Comparison of ENCODE assay signal across 20 cellular contexts in genomic region chr20:58004900-58005299, GRCh38.
DNase-seq lines count a peak whose midpoint lies in the region; ATAC-seq and TF ChIP-seq lines count a peak whose summit lies in the region.
"Had no signal": no experiment of that assay in that cellular context is flagged by ENCODE, and none has a peak within 500 bp of the region (broad histone marks: within the 10 kb centered on the region; RNA-seq: fewer than 3 reads in every experiment).

No MANE protein-coding gene starts in this region.

- H3K9me3 ChIP-seq in RWPE2 (ENCODE audit: severe bottlenecking) (no peaks in the 10 kb centered on the region), aorta (ENCODE audit: control insufficient read depth, low read length) (no peaks in the 10 kb centered on the region)
- H3K9me3 ChIP-seq: BE2C had no signal

- no peaks in the 10 kb centered on the region for H3K36me3 Mint-ChIP-seq in dendritic cell treated with granulocyte-macrophage colony-stimulating factor and Interleukin-4, amounts not matched to agents 40 ng/mL and 50 ng/mL, for 4 days (ENCODE audit: low read depth)
- H3K36me3 Mint-ChIP-seq in activated CD4-positive, alpha-beta memory T cell treated with anti-CD3 and anti-CD28 coated beads for 36 hours, result no peaks in the 10 kb centered on the region
- H3K36me3 Mint-ChIP-seq: CD4-positive, CD25-positive, alpha-beta regulatory T cell; CD8-positive, alpha-beta memory T cell had no signal

- TF ChIP-seq CTCF in RWPE2 (IDR thresholded peaks at IDR 0.05; ENCODE audit: poor library complexity, severe bottlenecking), result no peak

- H3K4me3 ChIP-seq in RWPE2 (ENCODE audit: severe bottlenecking) (no peak overlapping the region), aorta (ENCODE audit: low read length in 2 of 2) (no peak overlapping the region)
- H3K4me3 ChIP-seq: GM12878, GM23248 had no signal

- intact Hi-C loops in dendritic cell treated with granulocyte-macrophage colony-stimulating factor and Interleukin-4, amounts not matched to agents 40 ng/mL and 50 ng/mL, for 4 days (cut with micrococcal nuclease), result no loop called here
- intact Hi-C loops in sciatic nerve (cut with DNase I), result no loop called here
- intact Hi-C loops in activated CD4-positive, alpha-beta memory T cell treated with anti-CD3 and anti-CD28 coated beads for 36 hours (cut with micrococcal nuclease), result no loop called here
- intact Hi-C loops in aorta (cut with DNase I), result no loop called here

- H3K9me3 Mint-ChIP-seq in dendritic cell treated with granulocyte-macrophage colony-stimulating factor and Interleukin-4, amounts not matched to agents 40 ng/mL and 50 ng/mL, for 4 days, result no peaks in the 10 kb centered on the region
- H3K9me3 Mint-ChIP-seq in activated CD4-positive, alpha-beta memory T cell treated with anti-CD3 and anti-CD28 coated beads for 36 hours, result no peaks in the 10 kb centered on the region
- H3K9me3 Mint-ChIP-seq: CD8-positive, alpha-beta memory T cell had no signal

- H3K27me3 ChIP-seq in RWPE2 (ENCODE audit: insufficient read depth, poor library complexity, severe bottlenecking) (no peaks in the 10 kb centered on the region), aorta (ENCODE audit: control insufficient read depth in 1 of 2, insufficient read depth in 2 of 2, low read length in 1 of 2) (no peaks in the 10 kb centered on the region)
- H3K27me3 ChIP-seq: BE2C had no signal

- CTCF ChIA-PET in activated CD4-positive, alpha-beta memory T cell treated with anti-CD3 and anti-CD28 coated beads for 36 hours (lab: Charles Lee), result no interaction called here

- 86 to 90% methylated on average over 4 of the region's 4 CpGs for WGBS in aorta, 2 donors

- no peak for ATAC-seq in RWPE2 (ENCODE audit: low read depth)
- ATAC-seq in sciatic nerve, result no peak
- ATAC-seq in GM21447 (IDR thresholded peaks at IDR 0.05; ENCODE audit: unreplicated experiment), result no peak
- ATAC-seq in aorta (ENCODE audit: low FRiP score), result no peak
- ATAC-seq: GM12878 had no signal

- H3K4me1 ChIP-seq in RWPE2 (ENCODE audit: insufficient read depth, poor library complexity, severe bottlenecking) (no peaks in the 10 kb centered on the region), aorta (ENCODE audit: control insufficient read depth in 1 of 2, insufficient read depth in 2 of 2, low read length in 2 of 2) (no peaks in the 10 kb centered on the region)

- peaks cover 5% of the 10 kb centered on the region for H3K27me3 Mint-ChIP-seq in dendritic cell treated with granulocyte-macrophage colony-stimulating factor and Interleukin-4, amounts not matched to agents 40 ng/mL and 50 ng/mL, for 4 days
- peaks cover 7% of the 10 kb centered on the region for H3K27me3 Mint-ChIP-seq in activated CD4-positive, alpha-beta memory T cell treated with anti-CD3 and anti-CD28 coated beads for 36 hours

- peaks cover 53% of the 10 kb centered on the region for H3K4me1 Mint-ChIP-seq in dendritic cell treated with granulocyte-macrophage colony-stimulating factor and Interleukin-4, amounts not matched to agents 40 ng/mL and 50 ng/mL, for 4 days (ENCODE audit: low read depth)
- H3K4me1 Mint-ChIP-seq in activated CD4-positive, alpha-beta memory T cell treated with anti-CD3 and anti-CD28 coated beads for 36 hours (ENCODE audit: low read depth), result no peaks in the 10 kb centered on the region
- H3K4me1 Mint-ChIP-seq: CD4-positive, CD25-positive, alpha-beta regulatory T cell; CD8-positive, alpha-beta memory T cell had no signal

- peak; percentile 66 for DNase-seq in RWPE2 (ENCODE audit: low spot score)
- peak; percentile 44 for DNase-seq in sciatic nerve (ENCODE audit: low spot score)
- DNase-seq in activated CD4-positive, alpha-beta memory T cell treated with anti-CD3 and anti-CD28 coated beads for 36 hours, result no peak
- no peak for DNase-seq in aorta
- DNase-seq: ACHN; BE2C; C1 segment of cervical spinal cord; CD4-positive, CD25-positive, alpha-beta regulatory T cell; CD8-positive, alpha-beta memory T cell; COR-L47; DMS 273 treated with DMSO at 0.1 percent for 48 hours; DMS53; DND-41; EL; GM23248; HCEC 1CT had no signal

- POLR2A ChIA-PET in activated CD4-positive, alpha-beta memory T cell treated with anti-CD3 and anti-CD28 coated beads for 36 hours (lab: Charles Lee), result no interaction called here

- H3K27ac Mint-ChIP-seq in dendritic cell treated with granulocyte-macrophage colony-stimulating factor and Interleukin-4, amounts not matched to agents 40 ng/mL and 50 ng/mL, for 4 days, result peak overlapping the region; percentile 64
- H3K27ac Mint-ChIP-seq in activated CD4-positive, alpha-beta memory T cell treated with anti-CD3 and anti-CD28 coated beads for 36 hours, result no peak overlapping the region
- H3K27ac Mint-ChIP-seq: CD4-positive, CD25-positive, alpha-beta regulatory T cell had no signal

- no peaks in the 10 kb centered on the region for H3K36me3 ChIP-seq in RWPE2 (ENCODE audit: low read depth)
- H3K36me3 ChIP-seq in aorta (ENCODE audit: control insufficient read depth in 1 of 2, insufficient read depth in 2 of 2, low read length in 1 of 2), result no peaks in the 10 kb centered on the region
- H3K36me3 ChIP-seq: BE2C had no signal

- no peak overlapping the region for H3K4me3 Mint-ChIP-seq in dendritic cell treated with granulocyte-macrophage colony-stimulating factor and Interleukin-4, amounts not matched to agents 40 ng/mL and 50 ng/mL, for 4 days
- no peak overlapping the region for H3K4me3 Mint-ChIP-seq in activated CD4-positive, alpha-beta memory T cell treated with anti-CD3 and anti-CD28 coated beads for 36 hours
- H3K4me3 Mint-ChIP-seq: CD4-positive, CD25-positive, alpha-beta regulatory T cell; CD8-positive, alpha-beta memory T cell had no signal

- H3K27ac ChIP-seq in RWPE2 (ENCODE audit: poor library complexity, severe bottlenecking) (no peak overlapping the region), aorta (ENCODE audit: low read depth in 1 of 2, low read length in 2 of 2) (no peak overlapping the region)
- H3K27ac ChIP-seq: GM23248, HL-60 had no signal

Comparison
In these comparisons a context has a peak if more than half of its experiments do, and no peak if none do; other contexts are left out.
1. DNase-seq: peak in RWPE2 (single experiment) and sciatic nerve (single experiment); none in activated CD4-positive, alpha-beta memory T cell treated with anti-CD3 and anti-CD28 coated beads for 36 hours (single experiment) and aorta (0 of 2).